In the genomic region with DNA sequence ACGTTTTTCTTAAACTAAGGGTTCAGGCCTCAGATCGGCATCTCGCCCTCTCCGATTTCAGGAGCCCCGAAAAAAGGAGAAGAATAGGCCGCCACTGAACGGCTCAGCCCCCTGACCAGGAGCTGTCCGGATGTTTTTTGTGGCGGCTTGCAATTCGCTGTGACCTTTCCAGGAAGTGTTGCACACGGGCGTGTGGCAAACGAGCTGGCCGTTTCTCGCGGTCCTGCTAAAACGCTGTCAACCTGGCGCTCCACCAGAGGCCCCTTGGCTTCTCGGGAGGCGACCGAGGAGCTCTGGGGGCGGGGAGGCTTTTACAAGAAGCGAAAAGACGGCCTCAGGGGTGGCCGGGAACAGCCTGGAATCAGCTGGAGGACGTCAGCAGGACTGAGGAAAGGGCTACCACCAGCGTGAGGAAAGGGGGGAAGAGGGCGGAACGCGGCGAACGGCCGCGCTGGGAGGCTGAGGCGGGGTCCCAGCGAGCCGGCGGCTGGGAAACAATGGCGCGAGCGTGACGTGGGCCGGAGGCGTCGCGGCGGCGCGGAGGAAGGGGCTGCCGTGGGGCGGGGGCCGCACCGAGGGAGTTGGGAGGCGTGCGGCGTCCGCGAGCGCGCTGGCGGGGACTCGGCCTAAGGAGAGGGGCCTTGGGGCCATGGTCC, we compare ENCODE assay signal across 1 cellular context.
TF ChIP-seq lines count a peak whose summit lies in the region.

No MANE protein-coding gene starts in this region.

TF ChIP-seq in HepG2, 621 proteins besides CTCF, POLR2A, EP300 and RAD21 (continued from another document and continues in another):
- TF ChIP-seq CBFB (CRISPR knock-in tag; IDR thresholded peaks at IDR 0.05): 0 out of 2 replicates have a peak, but pooled peaks have one; percentile 23
- peak; percentile 90 for TF ChIP-seq TGIF2 (CRISPR knock-in tag; IDR thresholded peaks at IDR 0.05)
- TF ChIP-seq NFE2L2 (IDR thresholded peaks at IDR 0.05; ENCODE audit: low read length): no peak
- TF ChIP-seq FOXA1 (IDR thresholded peaks at IDR 0.05): no peak
- TF ChIP-seq FOXA1 (CRISPR knock-in tag; IDR thresholded peaks at IDR 0.05): no peak
- TF ChIP-seq NFKB2 (CRISPR knock-in tag; IDR thresholded peaks at IDR 0.05; ENCODE audit: borderline replicate concordance): peak; percentile 65; the same call in 1 of the 2 replicates
- no peak for TF ChIP-seq TSC22D2 (CRISPR knock-in tag; IDR thresholded peaks at IDR 0.05; ENCODE audit: borderline replicate concordance)
- peak; percentile 91 for TF ChIP-seq NR2C2 (CRISPR knock-in tag; IDR thresholded peaks at IDR 0.05; ENCODE audit: borderline replicate concordance)
- TF ChIP-seq KLF6 (CRISPR knock-in tag; IDR thresholded peaks at IDR 0.05): peak; percentile 10; the same call in 1 of the 2 replicates
- TF ChIP-seq ZBTB38 (CRISPR knock-in tag; IDR thresholded peaks at IDR 0.05): peak; percentile 52; the same call in 1 of the 2 replicates
- 0 out of 2 replicates have a peak, but pooled peaks have one; percentile 53 for TF ChIP-seq ZNF34 (CRISPR knock-in tag; IDR thresholded peaks at IDR 0.05; ENCODE audit: borderline replicate concordance)
- TF ChIP-seq FOXK1 (CRISPR knock-in tag; IDR thresholded peaks at IDR 0.05; ENCODE audit: borderline replicate concordance, low read depth): peak; percentile 10; the same call in 1 of the 2 replicates
- TF ChIP-seq TEF (CRISPR knock-in tag; IDR thresholded peaks at IDR 0.05): 0 out of 2 replicates have a peak, but pooled peaks have one; percentile 28
- TF ChIP-seq, protein P1, sequence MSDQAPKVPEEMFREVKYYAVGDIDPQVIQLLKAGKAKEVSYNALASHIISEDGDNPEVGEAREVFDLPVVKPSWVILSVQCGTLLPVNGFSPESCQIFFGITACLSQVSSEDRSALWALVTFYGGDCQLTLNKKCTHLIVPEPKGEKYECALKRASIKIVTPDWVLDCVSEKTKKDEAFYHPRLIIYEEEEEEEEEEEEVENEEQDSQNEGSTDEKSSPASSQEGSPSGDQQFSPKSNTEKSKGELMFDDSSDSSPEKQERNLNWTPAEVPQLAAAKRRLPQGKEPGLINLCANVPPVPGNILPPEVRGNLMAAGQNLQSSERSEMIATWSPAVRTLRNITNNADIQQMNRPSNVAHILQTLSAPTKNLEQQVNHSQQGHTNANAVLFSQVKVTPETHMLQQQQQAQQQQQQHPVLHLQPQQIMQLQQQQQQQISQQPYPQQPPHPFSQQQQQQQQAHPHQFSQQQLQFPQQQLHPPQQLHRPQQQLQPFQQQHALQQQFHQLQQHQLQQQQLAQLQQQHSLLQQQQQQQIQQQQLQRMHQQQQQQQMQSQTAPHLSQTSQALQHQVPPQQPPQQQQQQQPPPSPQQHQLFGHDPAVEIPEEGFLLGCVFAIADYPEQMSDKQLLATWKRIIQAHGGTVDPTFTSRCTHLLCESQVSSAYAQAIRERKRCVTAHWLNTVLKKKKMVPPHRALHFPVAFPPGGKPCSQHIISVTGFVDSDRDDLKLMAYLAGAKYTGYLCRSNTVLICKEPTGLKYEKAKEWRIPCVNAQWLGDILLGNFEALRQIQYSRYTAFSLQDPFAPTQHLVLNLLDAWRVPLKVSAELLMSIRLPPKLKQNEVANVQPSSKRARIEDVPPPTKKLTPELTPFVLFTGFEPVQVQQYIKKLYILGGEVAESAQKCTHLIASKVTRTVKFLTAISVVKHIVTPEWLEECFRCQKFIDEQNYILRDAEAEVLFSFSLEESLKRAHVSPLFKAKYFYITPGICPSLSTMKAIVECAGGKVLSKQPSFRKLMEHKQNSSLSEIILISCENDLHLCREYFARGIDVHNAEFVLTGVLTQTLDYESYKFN (CRISPR knock-in tag; conservative IDR thresholded peaks at IDR 0.05): peak; percentile 53; the same call in 1 of the 2 replicates
- TF ChIP-seq, protein P2, sequence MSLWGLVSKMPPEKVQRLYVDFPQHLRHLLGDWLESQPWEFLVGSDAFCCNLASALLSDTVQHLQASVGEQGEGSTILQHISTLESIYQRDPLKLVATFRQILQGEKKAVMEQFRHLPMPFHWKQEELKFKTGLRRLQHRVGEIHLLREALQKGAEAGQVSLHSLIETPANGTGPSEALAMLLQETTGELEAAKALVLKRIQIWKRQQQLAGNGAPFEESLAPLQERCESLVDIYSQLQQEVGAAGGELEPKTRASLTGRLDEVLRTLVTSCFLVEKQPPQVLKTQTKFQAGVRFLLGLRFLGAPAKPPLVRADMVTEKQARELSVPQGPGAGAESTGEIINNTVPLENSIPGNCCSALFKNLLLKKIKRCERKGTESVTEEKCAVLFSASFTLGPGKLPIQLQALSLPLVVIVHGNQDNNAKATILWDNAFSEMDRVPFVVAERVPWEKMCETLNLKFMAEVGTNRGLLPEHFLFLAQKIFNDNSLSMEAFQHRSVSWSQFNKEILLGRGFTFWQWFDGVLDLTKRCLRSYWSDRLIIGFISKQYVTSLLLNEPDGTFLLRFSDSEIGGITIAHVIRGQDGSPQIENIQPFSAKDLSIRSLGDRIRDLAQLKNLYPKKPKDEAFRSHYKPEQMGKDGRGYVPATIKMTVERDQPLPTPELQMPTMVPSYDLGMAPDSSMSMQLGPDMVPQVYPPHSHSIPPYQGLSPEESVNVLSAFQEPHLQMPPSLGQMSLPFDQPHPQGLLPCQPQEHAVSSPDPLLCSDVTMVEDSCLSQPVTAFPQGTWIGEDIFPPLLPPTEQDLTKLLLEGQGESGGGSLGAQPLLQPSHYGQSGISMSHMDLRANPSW (CRISPR knock-in tag; IDR thresholded peaks at IDR 0.05; ENCODE audit: borderline replicate concordance): 0 out of 2 replicates have a peak, but pooled peaks have one; percentile 41
- TF ChIP-seq ZBTB42 (CRISPR knock-in tag; IDR thresholded peaks at IDR 0.05): no peak
- TF ChIP-seq ZKSCAN5 (CRISPR knock-in tag; IDR thresholded peaks at IDR 0.05): no peak
- no peak; the same call in 1 of the 2 replicates for TF ChIP-seq ZNF329 (CRISPR knock-in tag; IDR thresholded peaks at IDR 0.05; ENCODE audit: low read depth)
- 0 out of 2 replicates have a peak, but pooled peaks have one; percentile 42 for TF ChIP-seq ZBTB25 (CRISPR knock-in tag; IDR thresholded peaks at IDR 0.05)
- 0 out of 2 replicates have a peak, but pooled peaks have one; percentile 43 for TF ChIP-seq ZNF224 (CRISPR knock-in tag; IDR thresholded peaks at IDR 0.05)
- TF ChIP-seq IRF2 (CRISPR knock-in tag; IDR thresholded peaks at IDR 0.05): 0 out of 2 replicates have a peak, but pooled peaks have one; percentile 47
- no peak for TF ChIP-seq PAWR (CRISPR knock-in tag; IDR thresholded peaks at IDR 0.05; ENCODE audit: borderline replicate concordance)
- peak; percentile 61; the same call in 1 of the 2 replicates for TF ChIP-seq KMT2B (CRISPR knock-in tag; IDR thresholded peaks at IDR 0.05)
- TF ChIP-seq ZNF503 (CRISPR knock-in tag; IDR thresholded peaks at IDR 0.05): 0 out of 2 replicates have a peak, but pooled peaks have one; percentile 6
- TF ChIP-seq KLF13 (CRISPR knock-in tag; IDR thresholded peaks at IDR 0.05): no peak
- TF ChIP-seq ZSCAN29 (CRISPR knock-in tag; conservative IDR thresholded peaks at IDR 0.05): peak; percentile 73; the same call in 1 of the 2 replicates
- TF ChIP-seq ZNF605 (CRISPR knock-in tag; IDR thresholded peaks at IDR 0.05): peak; percentile 71; the same call in 1 of the 2 replicates
- peak; percentile 61 for TF ChIP-seq ZNF18 (CRISPR knock-in tag; IDR thresholded peaks at IDR 0.05; ENCODE audit: insufficient replicate concordance)
- TF ChIP-seq HOXD1 (CRISPR knock-in tag; IDR thresholded peaks at IDR 0.05): peak; percentile 62
- TF ChIP-seq ZNF614 (CRISPR knock-in tag; IDR thresholded peaks at IDR 0.05; ENCODE audit: borderline replicate concordance): peak; percentile 63; the same call in 1 of the 2 replicates
- TF ChIP-seq NR2F1 (CRISPR knock-in tag; IDR thresholded peaks at IDR 0.05): peak in 1 of 2 experiments; percentile 8; a peak in 1 of 4 replicates
- peak; percentile 79 for TF ChIP-seq RBFOX2 (IDR thresholded peaks at IDR 0.05; ENCODE audit: low read depth, low read length)
- TF ChIP-seq PHF8 (CRISPR knock-in tag; IDR thresholded peaks at IDR 0.05): peak; percentile 71; the same call in 1 of the 2 replicates
- peak in 1 of 2 experiments; percentile 55; a peak in 1 of 4 replicates for TF ChIP-seq KLF16 (CRISPR knock-in tag; IDR thresholded peaks at IDR 0.05)
- TF ChIP-seq SOX5 (CRISPR knock-in tag; IDR thresholded peaks at IDR 0.05; ENCODE audit: borderline replicate concordance): peak; percentile 20; the same call in 1 of the 2 replicates
- TF ChIP-seq HMG20A (CRISPR knock-in tag; IDR thresholded peaks at IDR 0.05; ENCODE audit: borderline replicate concordance): 0 out of 2 replicates have a peak, but pooled peaks have one; percentile 23
- TF ChIP-seq ZNF792 (CRISPR knock-in tag; IDR thresholded peaks at IDR 0.05): no peak
- TF ChIP-seq MED8 (CRISPR knock-in tag; IDR thresholded peaks at IDR 0.05; ENCODE audit: insufficient replicate concordance): peak; percentile 60
- TF ChIP-seq, protein P3, sequence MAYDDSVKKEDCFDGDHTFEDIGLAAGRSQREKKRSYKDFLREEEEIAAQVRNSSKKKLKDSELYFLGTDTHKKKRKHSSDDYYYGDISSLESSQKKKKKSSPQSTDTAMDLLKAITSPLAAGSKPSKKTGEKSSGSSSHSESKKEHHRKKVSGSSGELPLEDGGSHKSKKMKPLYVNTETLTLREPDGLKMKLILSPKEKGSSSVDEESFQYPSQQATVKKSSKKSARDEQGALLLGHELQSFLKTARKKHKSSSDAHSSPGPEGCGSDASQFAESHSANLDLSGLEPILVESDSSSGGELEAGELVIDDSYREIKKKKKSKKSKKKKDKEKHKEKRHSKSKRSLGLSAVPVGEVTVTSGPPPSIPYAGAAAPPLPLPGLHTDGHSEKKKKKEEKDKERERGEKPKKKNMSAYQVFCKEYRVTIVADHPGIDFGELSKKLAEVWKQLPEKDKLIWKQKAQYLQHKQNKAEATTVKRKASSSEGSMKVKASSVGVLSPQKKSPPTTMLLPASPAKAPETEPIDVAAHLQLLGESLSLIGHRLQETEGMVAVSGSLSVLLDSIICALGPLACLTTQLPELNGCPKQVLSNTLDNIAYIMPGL (CRISPR knock-in tag; IDR thresholded peaks at IDR 0.05; ENCODE audit: borderline replicate concordance in 1 of 2, low read depth in 1 of 2): peak; percentile 58 to 68
- peak; percentile 81 for TF ChIP-seq ZGPAT (CRISPR knock-in tag; IDR thresholded peaks at IDR 0.05)
- 0 out of 2 replicates have a peak, but pooled peaks have one; percentile 24 for TF ChIP-seq SIN3A (IDR thresholded peaks at IDR 0.05; ENCODE audit: borderline replicate concordance, low read depth, low read length)
- no peak for TF ChIP-seq ZBTB3 (CRISPR knock-in tag; IDR thresholded peaks at IDR 0.05; ENCODE audit: borderline replicate concordance, low read depth)
- no peak for TF ChIP-seq ZNF569 (CRISPR knock-in tag; IDR thresholded peaks at IDR 0.05; ENCODE audit: borderline replicate concordance)
- TF ChIP-seq ZNF350 (CRISPR knock-in tag; IDR thresholded peaks at IDR 0.05; ENCODE audit: borderline replicate concordance, low read depth): peak; percentile 39; the same call in 1 of the 2 replicates
- no peak for TF ChIP-seq RAD51 (IDR thresholded peaks at IDR 0.05; ENCODE audit: borderline replicate concordance)
